Comparison of ENCODE assay signal across 10 cellular contexts in genomic region chr3:149009732-149010131, GRCh38. TPM values are rescaled to one million over a fixed set of nuclear protein-coding genes. Genes with fewer than 3 reads are reported as not detected.
DNase-seq lines count a peak whose midpoint lies in the region; ATAC-seq and TF ChIP-seq lines count a peak whose summit lies in the region.
"Had no signal": no experiment of that assay in that cellular context is flagged by ENCODE, and none has a peak within 500 bp of the region (broad histone marks: within the 10 kb centered on the region; RNA-seq: fewer than 3 reads in every experiment).

No MANE protein-coding gene starts in this region.

- no peaks in the 10 kb centered on the region for H4K20me1 ChIP-seq in smooth muscle cell (ENCODE audit: low read depth)

- peak overlapping the region; percentile 93 for H3K27ac Mint-ChIP-seq in activated naive CD8-positive, alpha-beta T cell treated with anti-CD3 and anti-CD28 coated beads, Interleukin-2, amount 10 ng/mL, durations not matched to agents 7 days and 5 days

- no peak overlapping the region for H3K4me2 ChIP-seq in smooth muscle cell

- TF ChIP-seq CTCF in upper lobe of right lung (IDR thresholded peaks at IDR 0.05) (no peak), smooth muscle cell (IDR thresholded peaks at IDR 0.05; ENCODE audit: borderline replicate concordance, insufficient read depth, poor library complexity, severe bottlenecking) (no peak)

- intact Hi-C loops in right cardiac atrium (cut with DNase I), result no loop called here
- intact Hi-C loops in cardiac septum (cut with DNase I), result no loop called here
- intact Hi-C loops in upper lobe of right lung (cut with DNase I), result no loop called here

- no peak for DNase-seq in right cardiac atrium
- no peak for DNase-seq in cardiac septum (ENCODE audit: low spot score)
- peak; percentile 47 for DNase-seq in activated naive CD8-positive, alpha-beta T cell treated with anti-CD3 and anti-CD28 coated beads, Interleukin-2, amount 10 ng/mL, durations not matched to agents 7 days and 5 days
- no peak for DNase-seq in upper lobe of right lung
- DNase-seq in putamen (ENCODE audit: low spot score), result no peak
- no peak for DNase-seq in smooth muscle cell (lab: John Stamatoyannopoulos, UW; ENCODE audit: unreplicated experiment)
- no peak for DNase-seq in globus pallidus (ENCODE audit: low spot score)
- DNase-seq: DMS 273 treated with DMSO at 0.1 percent for 48 hours, heart left ventricle had no signal

- H3K36me3 ChIP-seq in upper lobe of right lung, result peaks cover 62% of the 10 kb centered on the region
- H3K36me3 ChIP-seq in smooth muscle cell (ENCODE audit: low read depth), result no peaks in the 10 kb centered on the region

- no peaks in the 10 kb centered on the region for H3F3A ChIP-seq in smooth muscle cell (ENCODE audit: low read depth)

- H3K36me3 Mint-ChIP-seq in activated naive CD8-positive, alpha-beta T cell treated with anti-CD3 and anti-CD28 coated beads, Interleukin-2, amount 10 ng/mL, durations not matched to agents 7 days and 5 days, result peaks cover 55% of the 10 kb centered on the region

- H3K4me1 ChIP-seq in right cardiac atrium (ENCODE audit: control insufficient read depth, insufficient read depth, low read length) (peaks cover 3% of the 10 kb centered on the region), upper lobe of right lung (no peaks in the 10 kb centered on the region), smooth muscle cell (ENCODE audit: low read depth) (no peaks in the 10 kb centered on the region)

- H3K4me3 ChIP-seq in right cardiac atrium (ENCODE audit: low read length) (no peak overlapping the region), upper lobe of right lung (no peak overlapping the region), smooth muscle cell (no peak overlapping the region)
- H3K4me3 ChIP-seq: heart left ventricle had no signal

- peaks cover 27% of the 10 kb centered on the region for H3K4me1 Mint-ChIP-seq in activated naive CD8-positive, alpha-beta T cell treated with anti-CD3 and anti-CD28 coated beads, Interleukin-2, amount 10 ng/mL, durations not matched to agents 7 days and 5 days

- H3K27ac ChIP-seq in right cardiac atrium (ENCODE audit: low read length) (no peak overlapping the region), upper lobe of right lung (no peak overlapping the region), smooth muscle cell (ENCODE audit: low read depth) (no peak overlapping the region)

- 89% methylated on average over 2 of the region's 2 CpGs for WGBS in right cardiac atrium
- 91% methylated on average over 2 of the region's 2 CpGs for WGBS in smooth muscle cell (ENCODE audit: low lambda C conversion rate)

- peak overlapping the region; percentile 54 for H3K4me3 Mint-ChIP-seq in activated naive CD8-positive, alpha-beta T cell treated with anti-CD3 and anti-CD28 coated beads, Interleukin-2, amount 10 ng/mL, durations not matched to agents 7 days and 5 days

- H2AFZ ChIP-seq in smooth muscle cell (ENCODE audit: low read depth), result no peak overlapping the region

- ATAC-seq in right cardiac atrium, result peak; percentile 26 to 37
- peak; percentile 67 for ATAC-seq in HG03280 (IDR thresholded peaks at IDR 0.05; ENCODE audit: unreplicated experiment)
- ATAC-seq in activated naive CD8-positive, alpha-beta T cell treated with anti-CD3 and anti-CD28 coated beads, Interleukin-2, amount 10 ng/mL, durations not matched to agents 7 days and 5 days (ENCODE audit: low read depth), result peak; percentile 97
- peak; percentile 72 for ATAC-seq in upper lobe of right lung

- H3K27me3 ChIP-seq in right cardiac atrium (ENCODE audit: control insufficient read depth, insufficient read depth) (no peaks in the 10 kb centered on the region), upper lobe of right lung (no peaks in the 10 kb centered on the region), smooth muscle cell (ENCODE audit: low read depth) (no peaks in the 10 kb centered on the region)
- H3K27me3 ChIP-seq: heart left ventricle had no signal

- POLR2A ChIA-PET in activated naive CD8-positive, alpha-beta T cell treated with anti-CD3 and anti-CD28 coated beads, Interleukin-2, amount 10 ng/mL, durations not matched to agents 7 days and 5 days (lab: Charles Lee), result interaction anchor here (0.6 to 2.0 kb wide), 7 partner anchors 11 to 805 kb away, joined by 3 to 18 read pairs (median 4); partner anchors contain the start of genes GYG1, HLTF and HPS3

- no peak overlapping the region for H3K9ac ChIP-seq in smooth muscle cell (ENCODE audit: low read depth)

- H3K79me2 ChIP-seq in smooth muscle cell (ENCODE audit: low read depth), result no peaks in the 10 kb centered on the region

- H3K27me3 Mint-ChIP-seq in activated naive CD8-positive, alpha-beta T cell treated with anti-CD3 and anti-CD28 coated beads, Interleukin-2, amount 10 ng/mL, durations not matched to agents 7 days and 5 days, result no peaks in the 10 kb centered on the region

- H3K9me3 ChIP-seq in right cardiac atrium (ENCODE audit: control insufficient read depth, low read length), result no peaks in the 10 kb centered on the region
- H3K9me3 ChIP-seq in upper lobe of right lung, result no peaks in the 10 kb centered on the region
- no peaks in the 10 kb centered on the region for H3K9me3 ChIP-seq in smooth muscle cell (replicated peaks; ENCODE audit: low read depth)
- H3K9me3 ChIP-seq: heart left ventricle had no signal

- H3K9me3 Mint-ChIP-seq in activated naive CD8-positive, alpha-beta T cell treated with anti-CD3 and anti-CD28 coated beads, Interleukin-2, amount 10 ng/mL, durations not matched to agents 7 days and 5 days, result no peaks in the 10 kb centered on the region

RNA-seq across cellular contexts. Expression of gene GYG1, which starts 18.4 kb away (rescaled TPM):
- total RNA-seq in right cardiac atrium (100 to 1,000 TPM in 3 of 4 donors, 10 to 100 TPM in 1; 98.4 to 144 (median 117) TPM), cardiac septum (123 TPM), upper lobe of right lung (45.6 TPM), smooth muscle cell (23.4 and 29.8 TPM in 2 replicates)
- polyA plus RNA-seq in right cardiac atrium (123 TPM), smooth muscle cell (13.6 and 15.8 TPM in 2 replicates)
- total RNA-seq in activated naive CD8-positive, alpha-beta T cell treated with anti-CD3 and anti-CD28 coated beads, Interleukin-2, amount 10 ng/mL, durations not matched to agents 7 days and 5 days, result 10 to 100 TPM; 48.6 to 49.3 TPM

Comparison
In these comparisons a context has a peak if more than half of its experiments do, and no peak if none do; other contexts are left out.
1. ATAC-seq: peak in every context shown above with its lines; median percentile 97 in activated naive CD8-positive, alpha-beta T cell treated with anti-CD3 and anti-CD28 coated beads, Interleukin-2, amount 10 ng/mL, durations not matched to agents 7 days and 5 days; 72 in upper lobe of right lung; 67 in HG03280; 32 in right cardiac atrium.